21 cellular contexts compared by ENCODE assay signal in the genomic region with DNA sequence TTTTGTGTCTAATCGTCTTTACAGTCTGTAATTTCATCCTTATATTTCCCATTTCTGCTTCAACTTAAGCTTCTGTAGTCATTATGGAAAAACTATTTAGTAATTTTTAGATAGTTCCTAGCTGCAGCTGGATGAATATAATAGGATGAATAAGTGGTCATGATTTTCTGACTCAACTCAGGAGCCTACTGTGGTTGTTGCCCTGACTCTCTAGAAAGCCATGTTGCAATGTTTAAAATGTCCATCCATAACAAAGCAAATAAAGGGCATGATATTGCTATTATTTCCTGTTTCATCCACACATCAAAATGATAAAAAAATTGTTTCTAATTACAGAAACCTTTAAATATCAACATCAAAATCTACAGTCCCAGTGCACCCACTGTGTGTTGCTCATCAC. TPM values are rescaled to one million over a fixed set of nuclear protein-coding genes. Genes with fewer than 3 reads are reported as not detected.
"Had no signal": no experiment of that assay in that cellular context is flagged by ENCODE, and none has a peak within 500 bp of the region (broad histone marks: within the 10 kb centered on the region; RNA-seq: fewer than 3 reads in every experiment).

No MANE protein-coding gene starts in this region.

- DNase-seq: activated CD4-positive, alpha-beta T cell treated with anti-CD3 and anti-CD28 coated beads, Interleukin-2, amount 50 U/mL, for 1 hour; activated CD4-positive, CD25-positive, alpha-beta regulatory T cell treated with anti-CD3 and anti-CD28 coated beads, Interleukin-2, amount 50 U/mL, for 72 hours; activated CD8-positive, alpha-beta memory T cell treated with anti-CD3 and anti-CD28 coated beads, Interleukin-2, amount 50 U/mL, for 4 hours; activated T-cell treated with anti-CD3 and anti-CD28 coated beads, Interleukin-2, amount 50 U/mL, for 4 hours; adrenal gland; dorsolateral prefrontal cortex; endodermal cell; islet precursor cell; nephron progenitor cell; nucleus accumbens; stimulated activated CD4-positive, alpha-beta T cell treated with anti-CD3 and anti-CD28 coated beads, Interleukin-12 subunit alpha, Interleukin-12 subunit beta, amount 100 ng/mL, for 4 hours; stimulated activated CD4-positive, alpha-beta T cell treated with anti-CD3 and anti-CD28 coated beads, Interleukin-2, amount 100 ng/mL, for 24 hours; stimulated activated naive CD4-positive, alpha-beta T cell treated with Interleukin-2 at 50 U/mL for 16 hours; T-helper 2 cell had no signal

- FAIRE-seq: colon, urothelium cell line had no signal

- H3K9me3 ChIP-seq: adrenal gland, tibial nerve had no signal

- H3K36me3 ChIP-seq: adrenal gland, cardiac muscle cell, tibial nerve had no signal

- H3K27me3 ChIP-seq: adrenal gland, cardiac muscle cell, dorsolateral prefrontal cortex, hepatocyte, tibial nerve had no signal

- H3K27ac ChIP-seq: adrenal gland, cardiac muscle cell, dorsolateral prefrontal cortex, hepatocyte, tibial nerve, VCaP had no signal

- H3K4me3 ChIP-seq: adrenal gland, cardiac muscle cell, dorsolateral prefrontal cortex, hepatocyte, lung, tibial nerve had no signal

- H3K4me1 ChIP-seq: adrenal gland, tibial nerve had no signal

RNA-seq across cellular contexts. Expression of gene MYPN, which starts 58.0 kb away (rescaled TPM):
- total RNA-seq: activated T-cell treated with anti-CD3 and anti-CD28 coated beads, Interleukin-2, amount 50 U/mL, for 4 hours; endodermal cell; hepatocyte; tibial nerve had no signal
